In the genomic region with DNA sequence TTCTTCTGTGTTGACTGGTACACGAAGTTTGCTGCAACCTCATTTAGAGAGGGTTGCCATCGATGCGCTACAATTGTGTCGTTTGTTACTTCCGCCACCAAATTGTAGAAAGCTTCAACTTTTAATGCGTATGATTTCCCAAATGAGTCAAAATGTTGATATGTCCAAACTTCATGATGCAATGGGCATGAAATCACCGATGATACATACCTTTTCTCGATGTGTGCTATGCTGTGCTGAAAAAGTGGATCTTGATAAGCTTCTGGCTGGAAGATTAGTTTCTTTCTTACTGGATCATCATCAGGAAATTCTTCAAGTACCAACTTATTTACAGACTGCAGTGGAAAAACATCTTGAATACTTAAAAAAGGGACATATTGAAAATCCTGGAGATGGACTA, we compare ENCODE assay signal across 20 cellular contexts.
A peak's percentile ranks its signal among the peaks of the same experiment; 100 is the strongest.
DNase-seq lines count a peak whose midpoint lies in the region; ATAC-seq, FAIRE-seq and TF ChIP-seq lines count a peak whose summit lies in the region.
"Had no signal": no experiment of that assay in that cellular context is flagged by ENCODE, and none has a peak within 500 bp of the region (broad histone marks: within the 10 kb centered on the region; RNA-seq: fewer than 3 reads in every experiment).

No MANE protein-coding gene starts in this region.

- peaks cover 0 to 5% of the 10 kb centered on the region in 2 donors for H3K36me3 ChIP-seq in gastroesophageal sphincter
- H3K36me3 ChIP-seq: BE2C had no signal

- H3K4me3 ChIP-seq in A549 (no peak overlapping the region), fibroblast of mammary gland (ENCODE audit: control insufficient read depth, low read depth, low read length) (no peak overlapping the region), gastroesophageal sphincter (no peak overlapping the region)

- no peak for FAIRE-seq in A549 (lab: Jason Lieb, UNC)
- FAIRE-seq: D721Med, H1 had no signal

- WGBS in A549 (ENCODE audit: missing lambda C conversion rate) = 57% methylated on average over 8 of the region's 8 CpGs
- WGBS in gastroesophageal sphincter (ENCODE audit: low coverage in 1 of 2), 2 donors = 92 to 93% methylated on average over 8 of the region's 8 CpGs

- peak overlapping the region; percentile 0; the same call in 1 of the 3 replicates for H3K4me2 ChIP-seq in A549
- H3K4me2 ChIP-seq: SK-N-SH had no signal

- H3K4me1 ChIP-seq in A549 = no peaks in the 10 kb centered on the region
- no peaks in the 10 kb centered on the region for H3K4me1 ChIP-seq in gastroesophageal sphincter
- H3K4me1 ChIP-seq: BE2C had no signal

- DNase-seq in A549 (ENCODE audit: low read depth in 1 of 2, low spot score in 1 of 2) = peak in 1 of 2 experiments; percentile 1
- DNase-seq in HS-5 (ENCODE audit: low read depth) = peak; percentile 5
- DNase-seq in RKO (ENCODE audit: low spot score) = peak; percentile 43
- peak; percentile 18 for DNase-seq in fibroblast of mammary gland (ENCODE audit: low read depth)
- no peak for DNase-seq in epidermal melanocyte (ENCODE audit: insufficient read length, low spot score)
- DNase-seq: BE2C, MM.1S, NCI-H1694, NCI-H2081, NCI-H2171, NCI-H526 treated with DMSO at 0.1 percent for 48 hours, PC-3, SIG-M5, SK-N-SH had no signal

- TF ChIP-seq EP300 in A549 (IDR thresholded peaks at IDR 0.05) (no peak), gastroesophageal sphincter (IDR thresholded peaks at IDR 0.05) (no peak)

- TF ChIP-seq RAD21 in A549 (conservative IDR thresholded peaks at IDR 0.05 in 1 of 2, IDR thresholded peaks at IDR 0.05 in 1 of 2) = no peak

- POLR2A ChIA-PET in A549 (lab: Yijun Ruan, JAX) = no interaction called here

- TF ChIP-seq CTCF in A549 (IDR thresholded peaks at IDR 0.05) (no peak), fibroblast of mammary gland (conservative IDR thresholded peaks at IDR 0.05; ENCODE audit: control insufficient read depth, insufficient read depth, low read depth, low read length) (no peak), gastroesophageal sphincter (IDR thresholded peaks at IDR 0.05) (no peak)

- H3K27ac ChIP-seq in A549 (no peak overlapping the region; a peak in 2 of 6 replicates), gastroesophageal sphincter (no peak overlapping the region)
- H3K27ac ChIP-seq: RWPE1 had no signal

- CTCF ChIA-PET in A549 (lab: Yijun Ruan, JAX) = interaction anchor here (1.8 kb wide), 1 partner anchor 152 kb away, joined by 5 read pairs; no protein-coding TSS in a partner anchor

- TF ChIP-seq POLR2A in A549 (IDR thresholded peaks at IDR 0.05; ENCODE audit: low read length) (no peak), gastroesophageal sphincter (IDR thresholded peaks at IDR 0.05) (no peak)

- H3K9me3 ChIP-seq in A549 (no peaks in the 10 kb centered on the region), gastroesophageal sphincter (peaks cover 0 to 5% (median 0%) of the 10 kb centered on the region in 3 donors)
- H3K9me3 ChIP-seq: BE2C, SK-N-SH had no signal

- ATAC-seq in A549 = no peak
- no peak for ATAC-seq in gastroesophageal sphincter
- no peak for ATAC-seq in GM21423 (IDR thresholded peaks at IDR 0.05; ENCODE audit: unreplicated experiment)
- ATAC-seq in HG02798 (IDR thresholded peaks at IDR 0.05; ENCODE audit: poor library complexity, unreplicated experiment) = no peak
- ATAC-seq: PC-3 had no signal

- no peaks in the 10 kb centered on the region for H3K27me3 ChIP-seq in gastroesophageal sphincter
- H3K27me3 ChIP-seq: BE2C had no signal

TF ChIP-seq in A549, 52 proteins besides CTCF, POLR2A, EP300 and RAD21:
- no peak for TF ChIP-seq JUNB (IDR thresholded peaks at IDR 0.05)
- no peak for TF ChIP-seq HOXB5 (CRISPR knock-in tag; IDR thresholded peaks at IDR 0.05)
- TF ChIP-seq GATA3 (IDR thresholded peaks at IDR 0.05; ENCODE audit: borderline replicate concordance) = no peak
- TF ChIP-seq EHMT2 (IDR thresholded peaks at IDR 0.05; ENCODE audit: low read depth) = no peak
- no peak for TF ChIP-seq NPAS2 (CRISPR knock-in tag; IDR thresholded peaks at IDR 0.05; ENCODE audit: borderline replicate concordance)
- no peak for TF ChIP-seq FOXS1 (CRISPR knock-in tag; IDR thresholded peaks at IDR 0.05)
- TF ChIP-seq ZC3H11A (IDR thresholded peaks at IDR 0.05) = no peak
- TF ChIP-seq ZFP36 (IDR thresholded peaks at IDR 0.05; ENCODE audit: borderline replicate concordance, partially characterized antibody) = no peak
- TF ChIP-seq RARB (CRISPR knock-in tag; IDR thresholded peaks at IDR 0.05) = no peak
- TF ChIP-seq, protein P1, sequence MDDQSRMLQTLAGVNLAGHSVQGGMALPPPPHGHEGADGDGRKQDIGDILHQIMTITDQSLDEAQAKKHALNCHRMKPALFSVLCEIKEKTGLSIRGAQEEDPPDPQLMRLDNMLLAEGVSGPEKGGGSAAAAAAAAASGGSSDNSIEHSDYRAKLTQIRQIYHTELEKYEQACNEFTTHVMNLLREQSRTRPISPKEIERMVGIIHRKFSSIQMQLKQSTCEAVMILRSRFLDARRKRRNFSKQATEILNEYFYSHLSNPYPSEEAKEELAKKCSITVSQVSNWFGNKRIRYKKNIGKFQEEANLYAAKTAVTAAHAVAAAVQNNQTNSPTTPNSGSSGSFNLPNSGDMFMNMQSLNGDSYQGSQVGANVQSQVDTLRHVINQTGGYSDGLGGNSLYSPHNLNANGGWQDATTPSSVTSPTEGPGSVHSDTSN (IDR thresholded peaks at IDR 0.05) = no peak
- no peak for TF ChIP-seq MAZ (IDR thresholded peaks at IDR 0.05; ENCODE audit: borderline replicate concordance, low read depth, low read length)
- TF ChIP-seq ZSCAN20 (CRISPR knock-in tag; IDR thresholded peaks at IDR 0.05) = no peak
- no peak for TF ChIP-seq ZNF302 (CRISPR knock-in tag; IDR thresholded peaks at IDR 0.05)
- TF ChIP-seq NFE2L2 (conservative IDR thresholded peaks at IDR 0.05; ENCODE audit: low read length) = no peak
- no peak for TF ChIP-seq EHF (CRISPR knock-in tag; IDR thresholded peaks at IDR 0.05)
- TF ChIP-seq, protein P2, sequence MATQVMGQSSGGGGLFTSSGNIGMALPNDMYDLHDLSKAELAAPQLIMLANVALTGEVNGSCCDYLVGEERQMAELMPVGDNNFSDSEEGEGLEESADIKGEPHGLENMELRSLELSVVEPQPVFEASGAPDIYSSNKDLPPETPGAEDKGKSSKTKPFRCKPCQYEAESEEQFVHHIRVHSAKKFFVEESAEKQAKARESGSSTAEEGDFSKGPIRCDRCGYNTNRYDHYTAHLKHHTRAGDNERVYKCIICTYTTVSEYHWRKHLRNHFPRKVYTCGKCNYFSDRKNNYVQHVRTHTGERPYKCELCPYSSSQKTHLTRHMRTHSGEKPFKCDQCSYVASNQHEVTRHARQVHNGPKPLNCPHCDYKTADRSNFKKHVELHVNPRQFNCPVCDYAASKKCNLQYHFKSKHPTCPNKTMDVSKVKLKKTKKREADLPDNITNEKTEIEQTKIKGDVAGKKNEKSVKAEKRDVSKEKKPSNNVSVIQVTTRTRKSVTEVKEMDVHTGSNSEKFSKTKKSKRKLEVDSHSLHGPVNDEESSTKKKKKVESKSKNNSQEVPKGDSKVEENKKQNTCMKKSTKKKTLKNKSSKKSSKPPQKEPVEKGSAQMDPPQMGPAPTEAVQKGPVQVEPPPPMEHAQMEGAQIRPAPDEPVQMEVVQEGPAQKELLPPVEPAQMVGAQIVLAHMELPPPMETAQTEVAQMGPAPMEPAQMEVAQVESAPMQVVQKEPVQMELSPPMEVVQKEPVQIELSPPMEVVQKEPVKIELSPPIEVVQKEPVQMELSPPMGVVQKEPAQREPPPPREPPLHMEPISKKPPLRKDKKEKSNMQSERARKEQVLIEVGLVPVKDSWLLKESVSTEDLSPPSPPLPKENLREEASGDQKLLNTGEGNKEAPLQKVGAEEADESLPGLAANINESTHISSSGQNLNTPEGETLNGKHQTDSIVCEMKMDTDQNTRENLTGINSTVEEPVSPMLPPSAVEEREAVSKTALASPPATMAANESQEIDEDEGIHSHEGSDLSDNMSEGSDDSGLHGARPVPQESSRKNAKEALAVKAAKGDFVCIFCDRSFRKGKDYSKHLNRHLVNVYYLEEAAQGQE (IDR thresholded peaks at IDR 0.05) = no peak
TF ChIP-seq in A549: peak in this region for 0.
